25 cellular contexts compared by ENCODE assay signal in the genomic region with DNA sequence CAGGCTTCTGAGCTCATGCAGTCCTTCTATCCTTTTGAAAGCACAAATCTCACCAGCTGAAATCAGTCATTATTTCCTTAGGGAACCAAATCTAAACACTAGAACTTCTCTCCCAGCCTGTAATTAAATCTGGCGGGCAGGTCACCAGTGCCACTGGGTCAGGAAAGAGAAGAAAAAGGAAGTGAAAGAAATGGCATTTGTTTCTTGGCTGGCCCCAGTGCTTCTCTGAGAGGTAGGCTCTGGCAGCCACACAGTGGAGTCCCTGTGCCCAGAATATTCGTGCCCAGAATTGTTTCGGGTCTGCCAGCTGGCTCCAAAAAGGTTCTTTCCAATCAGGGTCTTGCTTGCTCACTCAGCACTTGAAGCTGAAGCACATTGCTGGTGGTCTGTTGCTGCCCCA.
A peak's percentile ranks its signal among the peaks of the same experiment; 100 is the strongest.
DNase-seq lines count a peak whose midpoint lies in the region; ATAC-seq and TF ChIP-seq lines count a peak whose summit lies in the region.
"Had no signal": no experiment of that assay in that cellular context is flagged by ENCODE, and none has a peak within 500 bp of the region (broad histone marks: within the 10 kb centered on the region; RNA-seq: fewer than 3 reads in every experiment).

No MANE protein-coding gene starts in this region.

- H3K9me3 ChIP-seq in breast epithelium (no peaks in the 10 kb centered on the region), thyroid gland (no peaks in the 10 kb centered on the region)
- H3K9me3 ChIP-seq: BE2C, SK-N-SH, stomach, uterus had no signal

- TF ChIP-seq POLR2A in breast epithelium (IDR thresholded peaks at IDR 0.05) (no peak), thyroid gland (IDR thresholded peaks at IDR 0.05) (no peak)

- H3K9me3 Mint-ChIP-seq in MCF 10A (ENCODE audit: unreplicated experiment) (no peaks in the 10 kb centered on the region), glutamatergic neuron (ENCODE audit: unreplicated experiment) (peaks cover 2% of the 10 kb centered on the region)
- H3K9me3 Mint-ChIP-seq: activated B cell treated with CpG ODN at 0.5 μM for 24 hours; activated T-cell treated with anti-CD3 and anti-CD28 coated beads, Interleukin-2, amount 50 U/mL, for 24 hours had no signal

- TF ChIP-seq CTCF in breast epithelium (IDR thresholded peaks at IDR 0.05) (no peak), MCF 10A (IDR thresholded peaks at IDR 0.05; ENCODE audit: unreplicated experiment) (no peak), thyroid gland (IDR thresholded peaks at IDR 0.05) (no peak), glutamatergic neuron (IDR thresholded peaks at IDR 0.05; ENCODE audit: partially characterized antibody, unreplicated experiment) (no peak)

- H3K4me1 Mint-ChIP-seq in MCF 10A (ENCODE audit: insufficient read depth, unreplicated experiment): no peaks in the 10 kb centered on the region
- peaks cover 8% of the 10 kb centered on the region for H3K4me1 Mint-ChIP-seq in glutamatergic neuron (ENCODE audit: low read depth, unreplicated experiment)
- H3K4me1 Mint-ChIP-seq: activated B cell treated with CpG ODN at 0.5 μM for 24 hours had no signal

- H3K27ac Mint-ChIP-seq in MCF 10A (ENCODE audit: low read depth, unreplicated experiment) (no peak overlapping the region), glutamatergic neuron (ENCODE audit: unreplicated experiment) (no peak overlapping the region)
- H3K27ac Mint-ChIP-seq: activated B cell treated with CpG ODN at 0.5 μM for 24 hours; activated T-cell treated with anti-CD3 and anti-CD28 coated beads, Interleukin-2, amount 50 U/mL, for 24 hours had no signal

- CTCF ChIA-PET in MCF 10A (lab: Yijun Ruan, JAX): interaction anchor here (1.2 to 1.3 kb wide), 2 partner anchors 40 to 70 kb away, joined by 4 read pairs; no protein-coding TSS in a partner anchor

- peak in 1 of 2 donors; percentile 39 for DNase-seq in breast epithelium (ENCODE audit: low spot score in 2 of 2)
- no peak for DNase-seq in MCF 10A (ENCODE audit: unreplicated experiment)
- peak in 53 of 58 donors; percentile 2 to 86 (median 53) for DNase-seq in anterior cingulate cortex (lab: John Stamatoyannopoulos, UW)
- DNase-seq in hippocampal formation (lab: John Stamatoyannopoulos, UW): peak; percentile 41 to 66
- peak; percentile 28 to 62 for DNase-seq in thyroid gland
- DNase-seq in HUDEP-2 (lab: John Stamatoyannopoulos, UW; ENCODE audit: unreplicated experiment in 76 of 76): no peak
- DNase-seq in glutamatergic neuron: no peak
- DNase-seq: activated B cell treated with CpG ODN at 0.5 μM for 24 hours; activated naive CD4-positive, alpha-beta T cell treated with Interleukin-2 at 50 U/mL for 16 hours; activated T-cell treated with anti-CD3 and anti-CD28 coated beads, Interleukin-2, amount 50 U/mL, for 24 hours; BE2C; cerebellar nuclear complex; effector CD4-positive, alpha-beta T cell; EL; left ventricle myocardium superior; NCI-H1048; NCI-H2081; SK-N-SH; stimulated activated CD4-positive, alpha-beta T cell treated with anti-CD3 and anti-CD28 coated beads, Interleukin-12 subunit alpha, Interleukin-12 subunit beta, amount 100 ng/mL, for 4 hours; stomach; uterus had no signal

- H3K4me3 ChIP-seq in breast epithelium: no peak overlapping the region
- no peak overlapping the region for H3K4me3 ChIP-seq in thyroid gland (replicated peaks in 1 of 3)
- H3K4me3 ChIP-seq: K562, stomach, uterus had no signal

- 16 to 36% methylated on average over 3 of the region's 3 CpGs for WGBS in thyroid gland, 2 donors

- H3K4me1 ChIP-seq in breast epithelium (no peaks in the 10 kb centered on the region), thyroid gland (peaks cover 3 to 6% of the 10 kb centered on the region in 2 donors)
- H3K4me1 ChIP-seq: BE2C, stomach, uterus had no signal

- H3K36me3 ChIP-seq in breast epithelium (no peaks in the 10 kb centered on the region), thyroid gland (no peaks in the 10 kb centered on the region)
- H3K36me3 ChIP-seq: BE2C, stomach, uterus had no signal

- BruUV-seq in MCF 10A (replicated peaks; lab: Mats Ljungman, UMichigan): no TSS peak

- no peak for ATAC-seq in GM21576 (IDR thresholded peaks at IDR 0.05; ENCODE audit: unreplicated experiment)
- ATAC-seq: esophagus mucosa, K562, left ventricle myocardium superior had no signal

- H3K4me3 Mint-ChIP-seq in MCF 10A (ENCODE audit: unreplicated experiment) (no peak overlapping the region), glutamatergic neuron (ENCODE audit: unreplicated experiment) (no peak overlapping the region)
- H3K4me3 Mint-ChIP-seq: activated B cell treated with CpG ODN at 0.5 μM for 24 hours; activated T-cell treated with anti-CD3 and anti-CD28 coated beads, Interleukin-2, amount 50 U/mL, for 24 hours had no signal

- POLR2A ChIA-PET in MCF 10A (lab: Yijun Ruan, JAX): no interaction called here

- no peaks in the 10 kb centered on the region for H3K27me3 ChIP-seq in breast epithelium
- H3K27me3 ChIP-seq in thyroid gland: no peaks in the 10 kb centered on the region
- H3K27me3 ChIP-seq: BE2C, stomach, uterus had no signal

- intact Hi-C loops in breast epithelium (cut with DNase I; ENCODE audit: low total_unique reads) (no loop called here), MCF 10A (cut with micrococcal nuclease) (no loop called here), thyroid gland (cut with DNase I) (no loop called here)

- H3K27me3 Mint-ChIP-seq in MCF 10A (ENCODE audit: insufficient read depth, unreplicated experiment) (no peaks in the 10 kb centered on the region), glutamatergic neuron (ENCODE audit: unreplicated experiment) (no peaks in the 10 kb centered on the region)
- H3K27me3 Mint-ChIP-seq: activated T-cell treated with anti-CD3 and anti-CD28 coated beads, Interleukin-2, amount 50 U/mL, for 24 hours had no signal

- H3K36me3 Mint-ChIP-seq in MCF 10A (ENCODE audit: insufficient read depth, unreplicated experiment): no peaks in the 10 kb centered on the region
- no peaks in the 10 kb centered on the region for H3K36me3 Mint-ChIP-seq in glutamatergic neuron (ENCODE audit: unreplicated experiment)

- H3K27ac ChIP-seq in breast epithelium (peak overlapping the region; percentile 12 to 32), thyroid gland (no peak overlapping the region)
- H3K27ac ChIP-seq: RWPE1, stomach, uterus had no signal

Comparison
In these comparisons a context has a peak if more than half of its experiments do, and no peak if none do; other contexts are left out.
1. DNase-seq: peak in anterior cingulate cortex (53 of 58), hippocampal formation (2 of 2) and thyroid gland (2 of 2); none in MCF 10A (single experiment), HUDEP-2 (0 of 76) and glutamatergic neuron (single experiment).
2. H3K27ac ChIP-seq: peak in breast epithelium (2 of 2); none in thyroid gland (0 of 3).